Comparison of ENCODE assay signal across 10 cellular contexts in genomic region chr18:58505181-58505580, GRCh38.
DNase-seq lines count a peak whose midpoint lies in the region; ATAC-seq lines count a peak whose summit lies in the region.
"Had no signal": no experiment of that assay in that cellular context is flagged by ENCODE, and none has a peak within 500 bp of the region (broad histone marks: within the 10 kb centered on the region; RNA-seq: fewer than 3 reads in every experiment).

No MANE protein-coding gene starts in this region.

- ATAC-seq in HG03354 (IDR thresholded peaks at IDR 0.05; ENCODE audit: poor library complexity, severe bottlenecking, unreplicated experiment) (peak; percentile 68), GM18520 (IDR thresholded peaks at IDR 0.05; ENCODE audit: unreplicated experiment) (no peak)
- ATAC-seq in stimulated activated naive CD8-positive, alpha-beta T cell treated with anti-CD3 and anti-CD28 coated beads, Interleukin-15, amount 100 ng/mL, for 72 hours, result peak; percentile 87

- peak; percentile 45 for DNase-seq in stimulated activated CD4-positive, alpha-beta T cell treated with anti-CD3 and anti-CD28 coated beads, Interleukin-15, amount 100 ng/mL, for 24 hours
- no peak for DNase-seq in stimulated activated CD4-positive, alpha-beta T cell treated with anti-CD3 and anti-CD28 coated beads, Interleukin-2, amount 100 ng/mL, for 48 hours
- peak; percentile 35 for DNase-seq in activated T-helper 1 cell treated with anti-CD3 and anti-CD28 coated beads, Interleukin-12 subunit alpha, Interleukin-12 subunit beta, Interleukin-2, Interleukin-4 antibody, amounts not matched to agents 30 ng/mL and 10 ng/mL and 1 ng/mL, durations not matched to agents 14 hours and 24 hours and 36 hours (ENCODE audit: low spot score)
- peak in 1 of 2 donors; percentile 21 for DNase-seq in stimulated activated naive CD8-positive, alpha-beta T cell treated with anti-CD3 and anti-CD28 coated beads, Interleukin-15, amount 100 ng/mL, for 72 hours
- DNase-seq in Ammon's horn (ENCODE audit: low spot score) (no peak), midbrain (lab: John Stamatoyannopoulos, UW) (no peak)
- DNase-seq: SHP77 treated with DMSO at 0.1 percent for 48 hours had no signal

- no peak overlapping the region for H3K27ac Mint-ChIP-seq in activated T-helper 1 cell treated with anti-CD3 and anti-CD28 coated beads, Interleukin-12 subunit alpha, Interleukin-12 subunit beta, Interleukin-2, Interleukin-4 antibody, amounts not matched to agents 30 ng/mL and 10 ng/mL and 1 ng/mL, durations not matched to agents 14 hours and 24 hours and 36 hours
- no peak overlapping the region for H3K27ac Mint-ChIP-seq in stimulated activated naive CD8-positive, alpha-beta T cell treated with anti-CD3 and anti-CD28 coated beads, Interleukin-15, amount 100 ng/mL, for 72 hours
- H3K27ac Mint-ChIP-seq: mesothelial cell of epicardium had no signal

- intact Hi-C loops in activated T-helper 1 cell treated with anti-CD3 and anti-CD28 coated beads, Interleukin-12 subunit alpha, Interleukin-12 subunit beta, Interleukin-2, Interleukin-4 antibody, amounts not matched to agents 30 ng/mL and 10 ng/mL and 1 ng/mL, durations not matched to agents 14 hours and 24 hours and 36 hours (cut with micrococcal nuclease), result no loop called here

- peaks cover 11% of the 10 kb centered on the region for H3K27me3 Mint-ChIP-seq in activated T-helper 1 cell treated with anti-CD3 and anti-CD28 coated beads, Interleukin-12 subunit alpha, Interleukin-12 subunit beta, Interleukin-2, Interleukin-4 antibody, amounts not matched to agents 30 ng/mL and 10 ng/mL and 1 ng/mL, durations not matched to agents 14 hours and 24 hours and 36 hours (ENCODE audit: insufficient read depth)
- H3K27me3 Mint-ChIP-seq in stimulated activated naive CD8-positive, alpha-beta T cell treated with anti-CD3 and anti-CD28 coated beads, Interleukin-15, amount 100 ng/mL, for 72 hours, result no peaks in the 10 kb centered on the region

- H3K36me3 Mint-ChIP-seq in activated T-helper 1 cell treated with anti-CD3 and anti-CD28 coated beads, Interleukin-12 subunit alpha, Interleukin-12 subunit beta, Interleukin-2, Interleukin-4 antibody, amounts not matched to agents 30 ng/mL and 10 ng/mL and 1 ng/mL, durations not matched to agents 14 hours and 24 hours and 36 hours (ENCODE audit: low read depth), result no peaks in the 10 kb centered on the region

- H3K4me1 Mint-ChIP-seq in activated T-helper 1 cell treated with anti-CD3 and anti-CD28 coated beads, Interleukin-12 subunit alpha, Interleukin-12 subunit beta, Interleukin-2, Interleukin-4 antibody, amounts not matched to agents 30 ng/mL and 10 ng/mL and 1 ng/mL, durations not matched to agents 14 hours and 24 hours and 36 hours (ENCODE audit: low read depth), result peaks cover 5% of the 10 kb centered on the region
- H3K4me1 Mint-ChIP-seq in stimulated activated naive CD8-positive, alpha-beta T cell treated with anti-CD3 and anti-CD28 coated beads, Interleukin-15, amount 100 ng/mL, for 72 hours, result peaks cover 20% of the 10 kb centered on the region

- no peak overlapping the region for H3K4me3 Mint-ChIP-seq in activated T-helper 1 cell treated with anti-CD3 and anti-CD28 coated beads, Interleukin-12 subunit alpha, Interleukin-12 subunit beta, Interleukin-2, Interleukin-4 antibody, amounts not matched to agents 30 ng/mL and 10 ng/mL and 1 ng/mL, durations not matched to agents 14 hours and 24 hours and 36 hours
- no peak overlapping the region for H3K4me3 Mint-ChIP-seq in stimulated activated naive CD8-positive, alpha-beta T cell treated with anti-CD3 and anti-CD28 coated beads, Interleukin-15, amount 100 ng/mL, for 72 hours
- H3K4me3 Mint-ChIP-seq: mesothelial cell of epicardium had no signal

- peaks cover 2% of the 10 kb centered on the region for H3K9me3 Mint-ChIP-seq in activated T-helper 1 cell treated with anti-CD3 and anti-CD28 coated beads, Interleukin-12 subunit alpha, Interleukin-12 subunit beta, Interleukin-2, Interleukin-4 antibody, amounts not matched to agents 30 ng/mL and 10 ng/mL and 1 ng/mL, durations not matched to agents 14 hours and 24 hours and 36 hours
- no peaks in the 10 kb centered on the region for H3K9me3 Mint-ChIP-seq in stimulated activated naive CD8-positive, alpha-beta T cell treated with anti-CD3 and anti-CD28 coated beads, Interleukin-15, amount 100 ng/mL, for 72 hours
- H3K9me3 Mint-ChIP-seq: mesothelial cell of epicardium had no signal

Comparison
In these comparisons a context has a peak if more than half of its experiments do, and no peak if none do; other contexts are left out.
1. DNase-seq: peak in stimulated activated CD4-positive, alpha-beta T cell treated with anti-CD3 and anti-CD28 coated beads, Interleukin-15, amount 100 ng/mL, for 24 hours (single experiment) and activated T-helper 1 cell treated with anti-CD3 and anti-CD28 coated beads, Interleukin-12 subunit alpha, Interleukin-12 subunit beta, Interleukin-2, Interleukin-4 antibody, amounts not matched to agents 30 ng/mL and 10 ng/mL and 1 ng/mL, durations not matched to agents 14 hours and 24 hours and 36 hours (single experiment); none in stimulated activated CD4-positive, alpha-beta T cell treated with anti-CD3 and anti-CD28 coated beads, Interleukin-2, amount 100 ng/mL, for 48 hours (0 of 2), Ammon's horn (single experiment) and midbrain (single experiment).